15 cellular contexts compared by ENCODE assay signal in the genomic region with DNA sequence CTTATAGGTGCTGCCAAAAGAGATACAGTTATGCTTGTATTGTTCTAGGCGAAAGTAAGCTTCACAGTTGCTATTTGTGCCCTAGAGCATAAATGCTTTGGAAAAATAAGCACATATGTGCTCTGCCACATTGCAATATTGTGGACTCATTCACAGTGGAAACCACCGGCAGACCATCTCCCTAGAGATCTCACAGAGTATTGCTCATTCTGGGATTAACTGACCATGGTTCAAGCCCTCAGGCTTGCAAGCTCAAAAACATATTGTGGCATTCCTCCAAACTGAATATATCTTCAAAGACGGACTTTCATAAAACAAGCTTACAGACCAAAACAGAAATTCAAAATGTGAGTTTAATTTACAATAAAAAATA.
A peak's percentile ranks its signal among the peaks of the same experiment; 100 is the strongest.
DNase-seq lines count a peak whose midpoint lies in the region; ATAC-seq, FAIRE-seq and TF ChIP-seq lines count a peak whose summit lies in the region.
"Had no signal": no experiment of that assay in that cellular context is flagged by ENCODE, and none has a peak within 500 bp of the region (broad histone marks: within the 10 kb centered on the region; RNA-seq: fewer than 3 reads in every experiment).

No MANE protein-coding gene starts in this region.

- FAIRE-seq in D721Med (lab: Jason Lieb, UNC): peak; percentile 25

- no peak overlapping the region for H4K8ac ChIP-seq in mesenchymal stem cell (ENCODE audit: low read length)

- no peak overlapping the region for H2BK120ac ChIP-seq in mesenchymal stem cell (ENCODE audit: low read depth, low read length)

- H3K4me3 Mint-ChIP-seq in activated CD8-positive, alpha-beta T cell treated with anti-CD3 and anti-CD28 coated beads for 36 hours: no peak overlapping the region
- H3K4me3 Mint-ChIP-seq: activated CD8-positive, alpha-beta T cell treated with anti-CD3 and anti-CD28 coated beads, Interleukin-2, amount 10 ng/mL, durations not matched to agents 7 days and 5 days; CD4-positive, CD25-positive, alpha-beta regulatory T cell; central memory CD8-positive, alpha-beta T cell; stimulated activated naive CD8-positive, alpha-beta T cell treated with anti-CD3 and anti-CD28 coated beads, Interleukin-15, Interleukin-2, amounts not matched to agents 100 ng/mL and 50 ng/mL, for 24 hours had no signal

- H3K79me1 ChIP-seq in mesenchymal stem cell (replicated peaks; ENCODE audit: low read length, poor library complexity, severe bottlenecking): peaks cover 2% of the 10 kb centered on the region

- H3K27ac Mint-ChIP-seq in activated CD8-positive, alpha-beta T cell treated with anti-CD3 and anti-CD28 coated beads for 36 hours: no peak overlapping the region
- H3K27ac Mint-ChIP-seq: activated CD8-positive, alpha-beta T cell treated with anti-CD3 and anti-CD28 coated beads, Interleukin-2, amount 10 ng/mL, durations not matched to agents 7 days and 5 days; CD4-positive, CD25-positive, alpha-beta regulatory T cell; stimulated activated naive CD8-positive, alpha-beta T cell treated with anti-CD3 and anti-CD28 coated beads, Interleukin-15, Interleukin-2, amounts not matched to agents 100 ng/mL and 50 ng/mL, for 24 hours had no signal

- no peak overlapping the region for H3K4me2 ChIP-seq in mesenchymal stem cell (ENCODE audit: low read length, poor library complexity, severe bottlenecking)

- POLR2A ChIA-PET in activated CD8-positive, alpha-beta T cell treated with anti-CD3 and anti-CD28 coated beads for 36 hours (lab: Charles Lee): no interaction called here

- no peak overlapping the region for H4K91ac ChIP-seq in mesenchymal stem cell (ENCODE audit: low read length)

- no peaks in the 10 kb centered on the region for H3K9me3 ChIP-seq in mesenchymal stem cell (ENCODE audit: control insufficient read depth, low read length)
- no peaks in the 10 kb centered on the region for H3K9me3 ChIP-seq in colonic mucosa
- H3K9me3 ChIP-seq: esophagus muscularis mucosa had no signal

- H3K4ac ChIP-seq in mesenchymal stem cell (ENCODE audit: low read depth in 1 of 2, low read length in 2 of 2): no peak overlapping the region

- H2AK5ac ChIP-seq in mesenchymal stem cell (ENCODE audit: low read length, severe bottlenecking): no peak overlapping the region

- no peak overlapping the region for H3K18ac ChIP-seq in mesenchymal stem cell (ENCODE audit: low read depth in 1 of 2, low read length in 2 of 2)

- no peaks in the 10 kb centered on the region for H3K36me3 Mint-ChIP-seq in activated CD8-positive, alpha-beta T cell treated with anti-CD3 and anti-CD28 coated beads for 36 hours (ENCODE audit: low read depth)
- H3K36me3 Mint-ChIP-seq: CD4-positive, CD25-positive, alpha-beta regulatory T cell had no signal

- DNase-seq in D721Med (ENCODE audit: insufficient read length, low spot score) (no peak), astrocyte of the cerebellum (ENCODE audit: low read depth) (peak; percentile 33), mesenchymal stem cell (peak; percentile 44), medulla oblongata (ENCODE audit: extremely low spot score) (no peak), colonic mucosa (no peak), hypothalamus (lab: John Stamatoyannopoulos, UW) (no peak)
- DNase-seq in activated CD8-positive, alpha-beta T cell treated with anti-CD3 and anti-CD28 coated beads for 36 hours: no peak
- DNase-seq: activated CD8-positive, alpha-beta T cell treated with anti-CD3 and anti-CD28 coated beads, Interleukin-2, amount 10 ng/mL, durations not matched to agents 7 days and 5 days; activated gamma-delta T cell treated with Interleukin-2 at 50 U/mL for 16 hours; CD4-positive, CD25-positive, alpha-beta regulatory T cell; stimulated activated CD4-positive, alpha-beta T cell treated with anti-CD3 and anti-CD28 coated beads, Interleukin-2, amount 100 ng/mL, for 48 hours had no signal

- WGBS in mesenchymal stem cell: 78% methylated on average over 2 of the region's 3 CpGs

- no peak overlapping the region for H2BK15ac ChIP-seq in mesenchymal stem cell (ENCODE audit: low read depth, poor library complexity, severe bottlenecking)

- H3K4me3 ChIP-seq in astrocyte of the cerebellum (ENCODE audit: low read depth, low read length): no peak overlapping the region
- H3K4me3 ChIP-seq in mesenchymal stem cell (ENCODE audit: insufficient read depth in 1 of 2, low read depth in 1 of 2, low read length in 2 of 2): no peak overlapping the region
- H3K4me3 ChIP-seq in colonic mucosa: no peak overlapping the region
- H3K4me3 ChIP-seq: esophagus muscularis mucosa had no signal

- CTCF ChIA-PET in activated CD8-positive, alpha-beta T cell treated with anti-CD3 and anti-CD28 coated beads for 36 hours (lab: Charles Lee): interaction anchor here (1.0 to 2.4 kb wide), 3 partner anchors 13 to 270 kb away, joined by 3 to 8 read pairs (median 3); no protein-coding TSS in a partner anchor

- TF ChIP-seq CTCF in D721Med (IDR thresholded peaks at IDR 0.05; ENCODE audit: insufficient read depth, missing control alignments) (no peak), astrocyte of the cerebellum (IDR thresholded peaks at IDR 0.05; ENCODE audit: low read depth, low read length, missing control alignments) (no peak), colonic mucosa (IDR thresholded peaks at IDR 0.05) (no peak)
- no peak for TF ChIP-seq CTCF in activated CD8-positive, alpha-beta T cell treated with anti-CD3 and anti-CD28 coated beads for 36 hours (IDR thresholded peaks at IDR 0.05)

- in situ Hi-C loops in astrocyte of the cerebellum (cut with HindIII; ENCODE audit: low sequenced_read_pairs): no loop called here

- no peaks in the 10 kb centered on the region for H3K36me3 ChIP-seq in mesenchymal stem cell (ENCODE audit: control insufficient read depth in 1 of 2, insufficient read depth in 2 of 2, low read depth in 1 of 2, low read length in 2 of 2)
- no peaks in the 10 kb centered on the region for H3K36me3 ChIP-seq in colonic mucosa
- H3K36me3 ChIP-seq: esophagus muscularis mucosa had no signal

- H3K9me3 Mint-ChIP-seq in activated CD8-positive, alpha-beta T cell treated with anti-CD3 and anti-CD28 coated beads for 36 hours: no peaks in the 10 kb centered on the region
- H3K9me3 Mint-ChIP-seq: central memory CD8-positive, alpha-beta T cell; stimulated activated naive CD8-positive, alpha-beta T cell treated with anti-CD3 and anti-CD28 coated beads, Interleukin-15, Interleukin-2, amounts not matched to agents 100 ng/mL and 50 ng/mL, for 24 hours had no signal

- no peak overlapping the region for H2AFZ ChIP-seq in mesenchymal stem cell (ENCODE audit: low read depth, low read length)

- H3K27me3 Mint-ChIP-seq in activated CD8-positive, alpha-beta T cell treated with anti-CD3 and anti-CD28 coated beads for 36 hours: peaks cover 22% of the 10 kb centered on the region

- H3K9ac ChIP-seq in mesenchymal stem cell (ENCODE audit: low read length) (peak overlapping the region; percentile 53), colonic mucosa (ENCODE audit: low read depth in 2 of 2, low read length in 2 of 2) (no peak overlapping the region)

- no peak overlapping the region for H2BK12ac ChIP-seq in mesenchymal stem cell (ENCODE audit: low read length in 2 of 2)

- peaks cover 5% of the 10 kb centered on the region for H3K4me1 ChIP-seq in mesenchymal stem cell (ENCODE audit: control insufficient read depth, insufficient read depth, low read depth, low read length)
- H3K4me1 ChIP-seq in colonic mucosa: no peaks in the 10 kb centered on the region
- H3K4me1 ChIP-seq: esophagus muscularis mucosa had no signal

- H3K27me3 ChIP-seq in mesenchymal stem cell (ENCODE audit: control insufficient read depth in 1 of 2, insufficient read depth in 1 of 2, low read length in 2 of 2) (peaks cover 0 to 8% of the 10 kb centered on the region in 2 experiments), colonic mucosa (no peaks in the 10 kb centered on the region)
- H3K27me3 ChIP-seq: esophagus muscularis mucosa had no signal

- no peak overlapping the region for H3K14ac ChIP-seq in mesenchymal stem cell (ENCODE audit: low read length in 2 of 2)

- H3K27ac ChIP-seq in mesenchymal stem cell (ENCODE audit: low read length, poor library complexity, severe bottlenecking) (no peak overlapping the region), colonic mucosa (no peak overlapping the region)
- H3K27ac ChIP-seq: esophagus muscularis mucosa had no signal

- H3K4me1 Mint-ChIP-seq in activated CD8-positive, alpha-beta T cell treated with anti-CD3 and anti-CD28 coated beads for 36 hours (ENCODE audit: low read depth): no peaks in the 10 kb centered on the region
- H3K4me1 Mint-ChIP-seq: CD4-positive, CD25-positive, alpha-beta regulatory T cell; central memory CD8-positive, alpha-beta T cell had no signal

- intact Hi-C loops in activated CD8-positive, alpha-beta T cell treated with anti-CD3 and anti-CD28 coated beads for 36 hours (cut with micrococcal nuclease): no loop called here
- intact Hi-C loops in colonic mucosa (cut with DNase I): no loop called here

- H2BK5ac ChIP-seq in mesenchymal stem cell (ENCODE audit: low read depth, low read length, poor library complexity, severe bottlenecking): no peak overlapping the region

- peak; percentile 22 for ATAC-seq in HG02678 (IDR thresholded peaks at IDR 0.05; ENCODE audit: unreplicated experiment)
- ATAC-seq in activated CD8-positive, alpha-beta T cell treated with anti-CD3 and anti-CD28 coated beads for 36 hours: no peak
- ATAC-seq: activated CD8-positive, alpha-beta T cell treated with anti-CD3 and anti-CD28 coated beads, Interleukin-2, amount 10 ng/mL, durations not matched to agents 7 days and 5 days had no signal

- no peak overlapping the region for H3K23ac ChIP-seq in mesenchymal stem cell (ENCODE audit: low read length in 2 of 2)

Comparison
In these comparisons a context has a peak if more than half of its experiments do, and no peak if none do; other contexts are left out.
1. DNase-seq: peak in astrocyte of the cerebellum (single experiment) and mesenchymal stem cell (single experiment); none in D721Med (single experiment), medulla oblongata (single experiment), activated CD8-positive, alpha-beta T cell treated with anti-CD3 and anti-CD28 coated beads for 36 hours (single experiment), colonic mucosa (single experiment) and hypothalamus (0 of 51).